In the genomic region with DNA sequence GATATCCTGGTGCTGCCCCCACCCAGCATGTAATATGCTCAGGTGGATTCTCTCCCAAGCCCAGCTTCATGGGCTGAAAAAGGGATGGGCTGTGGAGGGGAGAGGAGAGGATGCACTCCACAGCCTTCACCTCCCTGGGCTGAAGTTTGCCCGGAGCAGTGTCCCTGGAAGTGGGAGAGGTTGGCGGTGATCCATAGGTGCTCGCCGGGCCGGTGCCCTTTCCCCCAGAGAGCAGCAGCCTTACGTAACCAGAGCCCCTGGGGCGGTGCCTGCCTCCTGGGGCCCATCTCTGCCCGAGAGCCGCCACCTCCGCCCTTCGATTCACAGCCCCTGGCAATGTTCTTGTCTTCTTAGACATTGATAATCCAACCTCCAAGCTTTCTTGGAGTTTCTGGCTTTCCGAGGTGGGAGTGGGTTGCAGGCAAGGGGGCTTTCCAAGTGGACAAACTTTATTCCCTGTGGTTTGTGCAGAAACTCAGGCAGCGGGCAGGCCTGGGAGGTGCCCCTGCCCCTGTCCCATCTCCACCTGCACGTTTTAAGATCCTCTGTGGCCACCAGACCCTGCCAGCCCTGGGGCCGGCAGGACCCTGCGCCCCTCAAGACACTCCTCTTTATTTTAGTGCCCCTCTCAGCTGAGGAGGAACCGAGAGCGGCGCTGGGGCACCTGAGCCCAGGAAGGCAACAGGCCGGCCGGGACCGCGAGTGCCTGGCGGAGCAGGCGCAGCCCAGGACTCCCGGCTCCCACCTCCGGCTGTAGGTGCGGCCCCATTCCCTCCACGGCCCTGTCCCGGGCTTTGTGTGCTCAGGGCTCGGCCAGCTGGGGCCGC, we compare ENCODE assay signal across 16 cellular contexts. TPM values are rescaled to one million over a fixed set of nuclear protein-coding genes. Genes with fewer than 3 reads are reported as not detected.
DNase-seq lines count a peak whose midpoint lies in the region; ATAC-seq and TF ChIP-seq lines count a peak whose summit lies in the region.
"Had no signal": no experiment of that assay in that cellular context is flagged by ENCODE, and none has a peak within 500 bp of the region (broad histone marks: within the 10 kb centered on the region; RNA-seq: fewer than 3 reads in every experiment).

No MANE protein-coding gene starts in this region.

- no peak for TF ChIP-seq RAD21 in IMR-90 (IDR thresholded peaks at IDR 0.05; ENCODE audit: low read length)

- H3K36me3 ChIP-seq in IMR-90 (ENCODE audit: control insufficient read depth, insufficient read depth, low read length) (no peaks in the 10 kb centered on the region), adipocyte (ENCODE audit: control insufficient read depth, insufficient read depth, low read length, severe bottlenecking) (no peaks in the 10 kb centered on the region), thyroid gland (no peaks in the 10 kb centered on the region), sigmoid colon (no peaks in the 10 kb centered on the region)

- no peak overlapping the region for H2BK20ac ChIP-seq in IMR-90 (ENCODE audit: low read depth, low read length)

- no peak overlapping the region for H3K9ac ChIP-seq in IMR-90 (ENCODE audit: low read depth, low read length)
- H3K9ac ChIP-seq in adipocyte (ENCODE audit: low read length): peak overlapping the region; percentile 60

- POLR2A ChIA-PET in IMR-90 (lab: Charles Lee; ENCODE audit: unreplicated experiment): no interaction called here

- H2BK15ac ChIP-seq in IMR-90 (ENCODE audit: low read depth, low read length): no peak overlapping the region

- no peak overlapping the region for H4K8ac ChIP-seq in IMR-90 (ENCODE audit: low read depth in 2 of 2, low read length in 2 of 2)

- H3K14ac ChIP-seq in IMR-90 (replicated peaks; ENCODE audit: low read depth, low read length): no peak overlapping the region

- intact Hi-C loops in IMR-90 (cut with micrococcal nuclease): no loop called here
- intact Hi-C loops in thyroid gland (cut with DNase I): no loop called here
- intact Hi-C loops in sigmoid colon (cut with DNase I): no loop called here

- no peak overlapping the region for H3K4me2 ChIP-seq in IMR-90 (ENCODE audit: low read depth, low read length)

- no peak overlapping the region for H2BK5ac ChIP-seq in IMR-90 (ENCODE audit: low read depth, low read length, poor library complexity, severe bottlenecking)

- H3K27me3 ChIP-seq in IMR-90 (ENCODE audit: control insufficient read depth, insufficient read depth, low read length) (no peaks in the 10 kb centered on the region), adipocyte (replicated peaks; ENCODE audit: control insufficient read depth, insufficient read depth, low read length) (no peaks in the 10 kb centered on the region), thyroid gland (no peaks in the 10 kb centered on the region), sigmoid colon (no peaks in the 10 kb centered on the region)

- no peak for TF ChIP-seq CTCF in IMR-90 (conservative IDR thresholded peaks at IDR 0.05; ENCODE audit: low read depth, low read length)
- no peak for TF ChIP-seq CTCF in thyroid gland (IDR thresholded peaks at IDR 0.05)
- TF ChIP-seq CTCF in sigmoid colon (IDR thresholded peaks at IDR 0.05): no peak

- H3K4ac ChIP-seq in IMR-90 (ENCODE audit: low read depth, low read length): no peak overlapping the region

- no peak overlapping the region for H3K56ac ChIP-seq in IMR-90 (ENCODE audit: extremely low read depth, insufficient read depth, low read length)

- no peak for TF ChIP-seq EP300 in sigmoid colon (IDR thresholded peaks at IDR 0.05)

- no peak overlapping the region for H2BK120ac ChIP-seq in IMR-90 (ENCODE audit: low read depth, low read length)

- no peak overlapping the region for H3K18ac ChIP-seq in IMR-90 (ENCODE audit: low read depth, low read length)

- in situ Hi-C loops in IMR-90 (cut with MboI; ENCODE audit: low sequenced_read_pairs): loop anchor here (10.0 kb wide), 1 partner anchor 251 kb away; a partner anchor contains a TSS

- peak overlapping the region; percentile 5 for H2AK9ac ChIP-seq in IMR-90 (replicated peaks; ENCODE audit: low read depth, low read length, poor library complexity)

- H3K4me1 ChIP-seq in IMR-90 (ENCODE audit: control insufficient read depth, insufficient read depth, low read length) (peaks cover 21% of the 10 kb centered on the region), adipocyte (ENCODE audit: control insufficient read depth, insufficient read depth, low read length) (peaks cover 41% of the 10 kb centered on the region), thyroid gland (peaks cover 56 to 71% of the 10 kb centered on the region in 2 donors), sigmoid colon (peaks cover 0 to 59% (median 49%) of the 10 kb centered on the region in 4 donors)

- no peak overlapping the region for H2AFZ ChIP-seq in IMR-90 (replicated peaks; ENCODE audit: low read length, poor library complexity)

- peaks cover 13 to 58% of the 10 kb centered on the region in 2 experiments; a peak in 3 of 4 replicates for H3K79me1 ChIP-seq in IMR-90 (ENCODE audit: low read depth in 1 of 2, low read length in 2 of 2)

- no TSS peak for BruUV-seq in IMR-90 (replicated peaks; lab: Mats Ljungman, UMichigan)

- 97% methylated on average over 9 of the region's 32 CpGs; no CpG with 5 or more reads in 1 of the 2 experiments for whole genome bisulfite sequencing in IMR-90 (ENCODE audit: extremely low coverage in 2 of 2, insufficient read length in 1 of 2), 2 experiments
- 62 to 68% methylated on average over 30 of the region's 32 CpGs for WGBS in thyroid gland, 2 donors
- 34 to 76% methylated on average over 32 of the region's 32 CpGs for WGBS in sigmoid colon, 2 donors

- CTCF ChIA-PET in IMR-90 (lab: Yijun Ruan, JAX): no interaction called here

- dilution Hi-C loops in IMR-90 (cut with HindIII; ENCODE audit: low sequenced_read_pairs, unreplicated experiment): no loop called here

- no peak overlapping the region for H4K91ac ChIP-seq in IMR-90 (ENCODE audit: insufficient read depth, low read depth, low read length)

- H3K9me1 ChIP-seq in IMR-90 (ENCODE audit: insufficient read depth, low read length): peaks cover 15% of the 10 kb centered on the region

- no peak for TF ChIP-seq POLR2A in IMR-90 (IDR thresholded peaks at IDR 0.05; ENCODE audit: low read depth, low read length)
- TF ChIP-seq POLR2A in thyroid gland (IDR thresholded peaks at IDR 0.05): no peak
- TF ChIP-seq POLR2A in sigmoid colon (IDR thresholded peaks at IDR 0.05): no peak

- H3K27ac ChIP-seq in IMR-90 (ENCODE audit: insufficient read depth, low read length): no peak overlapping the region
- H3K27ac ChIP-seq in thyroid gland: peak overlapping the region; percentile 28 to 92 (median 61)
- H3K27ac ChIP-seq in sigmoid colon: peak overlapping the region in 2 of 4 donors; percentile 22 to 36

- H4K20me1 ChIP-seq in IMR-90 (ENCODE audit: insufficient read depth, low read length): no peaks in the 10 kb centered on the region; the same call in 1 of the 2 replicates

- H3K23ac ChIP-seq in IMR-90 (ENCODE audit: low read depth, low read length): no peak overlapping the region

- no peaks in the 10 kb centered on the region for H3K9me3 ChIP-seq in IMR-90 (ENCODE audit: control insufficient read depth, insufficient read depth, low read length)
- H3K9me3 ChIP-seq in adipocyte (ENCODE audit: control insufficient read depth, low read length): no peaks in the 10 kb centered on the region
- H3K9me3 ChIP-seq in thyroid gland: no peaks in the 10 kb centered on the region
- no peaks in the 10 kb centered on the region for H3K9me3 ChIP-seq in sigmoid colon

- H4K5ac ChIP-seq in IMR-90 (ENCODE audit: low read depth, low read length): no peak overlapping the region

- H2AK5ac ChIP-seq in IMR-90 (ENCODE audit: low read depth, low read length): no peak overlapping the region; the same call in 1 of the 2 replicates

- no peak for ATAC-seq in IMR-90 (ENCODE audit: low read depth)
- ATAC-seq in left lobe of liver: peak; percentile 16

- no peak for DNase-seq in IMR-90
- DNase-seq in adipocyte (ENCODE audit: low read depth): no peak
- DNase-seq in left lobe of liver (ENCODE audit: low spot score): peak; percentile 93
- peak; percentile 84 to 90 for DNase-seq in thyroid gland
- DNase-seq in sigmoid colon: no peak
- no peak for DNase-seq in NCI-H2171 treated with DMSO at 0.1 percent for 48 hours (lab: John Stamatoyannopoulos, UW)
- DNase-seq in central memory CD4-positive, alpha-beta T cell: no peak
- DNase-seq: activated CD4-positive, alpha-beta T cell treated with anti-CD3 and anti-CD28 coated beads, Interleukin-2, amount 10 ng/mL, durations not matched to agents 7 days and 5 days; CD4-positive, alpha-beta T cell; GDM1; NCI-H1694; NCI-H526; SHP77; stimulated activated CD4-positive, alpha-beta T cell treated with anti-CD3 and anti-CD28 coated beads, Interleukin-2, amount 100 ng/mL, for 24 hours; T-helper 9 cell had no signal

- H3K4me3 ChIP-seq in IMR-90 (ENCODE audit: insufficient read depth, low read depth, low read length) (no peak overlapping the region), adipocyte (ENCODE audit: low read length) (peak overlapping the region; percentile 23), thyroid gland (replicated peaks in 1 of 3) (no peak overlapping the region), sigmoid colon (no peak overlapping the region)

RNA-seq across cellular contexts. Expression of a gene that starts 3.1 kb away (rescaled TPM):
- total RNA-seq in IMR-90 (2012; rRNA removed) (1.4 and 1.7 TPM in 2 replicates), left lobe of liver (17.2 TPM), thyroid gland (10 to 100 TPM; 23.6 to 56.0 (median 34.3) TPM), sigmoid colon (10 to 100 TPM in 3 of 4 donors, 1 to 10 TPM in 1; 6.6 to 37.1 (median 13.7) TPM)
- polyA plus RNA-seq in IMR-90 (2012; rRNA removed) (18.7 and 21.7 TPM in 2 replicates), sigmoid colon (10 to 100 TPM in 1 of 3 donors, 1 to 10 TPM in 2; 5.4 to 49.0 (median 7.2) TPM)
- polyA plus RNA-seq in IMR-90 (2012; cell fraction: cytosol; rRNA removed): 7.5 and 8.1 TPM in 2 replicates
- 118 and 402 TPM in 2 replicates for polyA plus RNA-seq in IMR-90 (2012; cell fraction: nucleus; rRNA removed; ENCODE audit: low replicate concordance)

RNA-seq across cellular contexts. Expression of a gene that starts 4.4 kb away (rescaled TPM):
- total RNA-seq in IMR-90 (2012; rRNA removed) (6.3 and 8.6 TPM in 2 replicates), left lobe of liver (101 TPM), thyroid gland (100 to 1,000 TPM in 1 of 4 donors, 10 to 100 TPM in 3; 61.3 to 124 (median 69.1) TPM), sigmoid colon (10 to 100 TPM; 52.1 to 63.4 (median 55.6) TPM)
- polyA plus RNA-seq in IMR-90 (2012; rRNA removed) (19.6 and 27.9 TPM in 2 replicates), sigmoid colon (100 to 1,000 TPM; 106 to 132 (median 131) TPM)
- 25.3 and 26.7 TPM in 2 replicates for polyA plus RNA-seq in IMR-90 (2012; cell fraction: cytosol; rRNA removed)
- 21.2 and 46.6 TPM in 2 replicates for polyA plus RNA-seq in IMR-90 (2012; cell fraction: nucleus; rRNA removed; ENCODE audit: low replicate concordance)

RNA-seq across cellular contexts. Expression of a gene that starts 10.0 kb away (rescaled TPM):
- 40.8 and 46.8 TPM in 2 replicates for total RNA-seq in IMR-90 (2012; rRNA removed)
- polyA plus RNA-seq in IMR-90 (2012; rRNA removed): 128 and 184 TPM in 2 replicates
- polyA plus RNA-seq in IMR-90 (2012; cell fraction: cytosol; rRNA removed): 259 and 357 TPM in 2 replicates
- polyA plus RNA-seq in IMR-90 (2012; cell fraction: nucleus; rRNA removed; ENCODE audit: low replicate concordance): 117 and 422 TPM in 2 replicates
- total RNA-seq in left lobe of liver: 33.2 TPM
- total RNA-seq in thyroid gland: 100 to 1,000 TPM in 2 of 4 donors, 10 to 100 TPM in 2; 54.2 to 180 (median 115) TPM
- total RNA-seq in sigmoid colon: 100 to 1,000 TPM; 101 to 163 (median 157) TPM
- polyA plus RNA-seq in sigmoid colon: 100 to 1,000 TPM in 1 of 3 donors, 10 to 100 TPM in 2; 79.5 to 132 (median 87.1) TPM

RNA-seq across cellular contexts. Expression of a gene that starts 15.3 kb away (rescaled TPM):
- not detected in 2 replicates for total RNA-seq in IMR-90 (2012; rRNA removed)
- 0.10 and 0.23 TPM in 2 replicates for polyA plus RNA-seq in IMR-90 (2012; rRNA removed)
- polyA plus RNA-seq in IMR-90 (2012; cell fraction: cytosol; rRNA removed): 0.08 and 0.24 TPM in 2 replicates
- 0.44 and 2.5 TPM in 2 replicates for polyA plus RNA-seq in IMR-90 (2012; cell fraction: nucleus; rRNA removed; ENCODE audit: low replicate concordance)
- total RNA-seq in left lobe of liver: 0.96 TPM
- 1 to 10 TPM in 1 of 4 donors, under 1 TPM in 3; 0.13 to 1.8 (median 0.77) TPM for total RNA-seq in thyroid gland
- total RNA-seq in sigmoid colon: 1 to 10 TPM in 1 of 4 donors, under 1 TPM in 3; 0.27 to 1.4 (median 0.43) TPM
- under 1 TPM; 0.46 to 0.80 (median 0.60) TPM for polyA plus RNA-seq in sigmoid colon
- polyA plus RNA-seq: IgD-negative memory B cell had no signal

RNA-seq across cellular contexts. Expression of a gene that starts 21.9 kb away (rescaled TPM):
- total RNA-seq in IMR-90 (2012; rRNA removed): 20.0 and 20.3 TPM in 2 replicates
- polyA plus RNA-seq in IMR-90 (2012; rRNA removed): 181 and 228 TPM in 2 replicates
- 70.1 and 99.5 TPM in 2 replicates for polyA plus RNA-seq in IMR-90 (2012; cell fraction: cytosol; rRNA removed)
- 1,124 and 3,095 TPM in 2 replicates for polyA plus RNA-seq in IMR-90 (2012; cell fraction: nucleus; rRNA removed; ENCODE audit: low replicate concordance)
- 57.9 TPM for total RNA-seq in left lobe of liver
- total RNA-seq in thyroid gland: 10 to 100 TPM; 49.7 to 81.8 (median 57.6) TPM
- total RNA-seq in sigmoid colon: 10 to 100 TPM; 35.3 to 58.8 (median 48.8) TPM
- polyA plus RNA-seq in sigmoid colon: 100 to 1,000 TPM in 1 of 3 donors, 10 to 100 TPM in 2; 48.3 to 159 (median 52.9) TPM

Comparison
In these comparisons a context has a peak if more than half of its experiments do, and no peak if none do; other contexts are left out.
1. DNase-seq: peak in left lobe of liver (single experiment) and thyroid gland (2 of 2); none in IMR-90 (single experiment), adipocyte (single experiment), sigmoid colon (single experiment), NCI-H2171 treated with DMSO at 0.1 percent for 48 hours (single experiment) and central memory CD4-positive, alpha-beta T cell (single experiment).